9 cellular contexts compared by ENCODE assay signal in the genomic region with DNA sequence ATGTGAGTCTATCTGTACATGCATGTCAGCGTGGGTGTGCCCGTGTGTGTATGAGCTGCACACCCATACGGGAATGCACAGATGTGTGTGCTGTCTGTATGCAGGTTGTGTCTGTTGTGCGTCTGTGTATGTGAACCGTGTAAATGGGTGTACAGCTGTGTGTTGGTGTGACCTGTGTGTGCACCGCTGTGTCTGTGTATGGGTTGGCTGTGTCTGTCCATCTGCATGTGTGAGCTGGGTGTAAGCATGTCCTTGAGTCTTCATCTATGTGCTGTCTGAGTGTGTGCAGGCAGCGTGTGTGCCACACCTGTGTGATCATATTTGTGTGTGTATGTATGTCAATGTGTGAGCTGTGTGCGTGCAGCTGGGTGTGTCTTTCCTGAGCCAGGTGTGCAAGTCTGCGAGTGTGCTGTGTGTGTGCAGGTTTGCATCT. TPM values are rescaled to one million over a fixed set of nuclear protein-coding genes. Genes with fewer than 3 reads are reported as not detected.
A peak's percentile ranks its signal among the peaks of the same experiment; 100 is the strongest.
DNase-seq lines count a peak whose midpoint lies in the region; ATAC-seq, FAIRE-seq and TF ChIP-seq lines count a peak whose summit lies in the region.
"Had no signal": no experiment of that assay in that cellular context is flagged by ENCODE, and none has a peak within 500 bp of the region (broad histone marks: within the 10 kb centered on the region; RNA-seq: fewer than 3 reads in every experiment).

No MANE protein-coding gene starts in this region.

- H3K27ac Mint-ChIP-seq in activated naive CD4-positive, alpha-beta T cell treated with anti-CD3 and anti-CD28 coated beads for 36 hours = no peak overlapping the region

- H3K4me3 Mint-ChIP-seq in activated naive CD4-positive, alpha-beta T cell treated with anti-CD3 and anti-CD28 coated beads for 36 hours = peak overlapping the region; percentile 4

- H3K9ac ChIP-seq in mesenchymal stem cell (ENCODE audit: low read length) = no peak overlapping the region

- TF ChIP-seq CTCF in bronchial epithelial cell (IDR thresholded peaks at IDR 0.05; ENCODE audit: insufficient read depth, low read length, severe bottlenecking) = no peak

- H3K4me2 ChIP-seq in mesenchymal stem cell (ENCODE audit: low read length, poor library complexity, severe bottlenecking) = peak overlapping the region; percentile 60

- no peak overlapping the region for H2BK15ac ChIP-seq in mesenchymal stem cell (ENCODE audit: low read depth, poor library complexity, severe bottlenecking)

- peak overlapping the region in 1 of 2 experiments; percentile 20 for H3K23ac ChIP-seq in mesenchymal stem cell (ENCODE audit: low read length in 2 of 2)

- no peaks in the 10 kb centered on the region for H3K9me3 ChIP-seq in mesenchymal stem cell (ENCODE audit: control insufficient read depth, low read length)
- no peaks in the 10 kb centered on the region for H3K9me3 ChIP-seq in thymus (ENCODE audit: control insufficient read depth)

- intact Hi-C loops in activated naive CD4-positive, alpha-beta T cell treated with anti-CD3 and anti-CD28 coated beads for 36 hours (cut with micrococcal nuclease) = no loop called here

- H4K91ac ChIP-seq in mesenchymal stem cell (ENCODE audit: low read length) = peak overlapping the region; percentile 81

- 89% methylated on average over 8 of the region's 9 CpGs for WGBS in mesenchymal stem cell
- 78% methylated on average over 9 of the region's 9 CpGs for WGBS in thymus

- H3K27me3 Mint-ChIP-seq in activated naive CD4-positive, alpha-beta T cell treated with anti-CD3 and anti-CD28 coated beads for 36 hours (ENCODE audit: low read depth) = peaks cover 46% of the 10 kb centered on the region

- H3K4me3 ChIP-seq in bronchial epithelial cell (ENCODE audit: low read depth, low read length) (peak overlapping the region; percentile 93), mesenchymal stem cell (ENCODE audit: insufficient read depth in 1 of 2, low read depth in 1 of 2, low read length in 2 of 2) (peak overlapping the region; percentile 31 to 63), thymus (ENCODE audit: low read length) (peak overlapping the region; percentile 73)

- H3K4ac ChIP-seq in mesenchymal stem cell (ENCODE audit: low read depth in 1 of 2, low read length in 2 of 2) = peak overlapping the region in 1 of 2 experiments; percentile 3

- peak overlapping the region in 1 of 2 experiments; percentile 45 for H2BK12ac ChIP-seq in mesenchymal stem cell (ENCODE audit: low read length in 2 of 2)

- no peak for TF ChIP-seq POLR2A in GM12892 (IDR thresholded peaks at IDR 0.05; ENCODE audit: low read depth, low read length)

- H3K4me1 ChIP-seq in mesenchymal stem cell (ENCODE audit: control insufficient read depth, insufficient read depth, low read depth, low read length) (peaks cover 32% of the 10 kb centered on the region), thymus (ENCODE audit: control insufficient read depth, insufficient read depth, low read length) (peaks cover 23% of the 10 kb centered on the region)

- DNase-seq in activated naive CD4-positive, alpha-beta T cell treated with anti-CD3 and anti-CD28 coated beads for 36 hours = no peak
- no peak for DNase-seq in activated naive CD4-positive, alpha-beta T cell treated with Interleukin-2 at 50 U/mL for 16 hours
- DNase-seq in bronchial epithelial cell (ENCODE audit: low read depth) (no peak), mesenchymal stem cell (no peak), NCI-H524 treated with DMSO at 0.1 percent for 48 hours (lab: John Stamatoyannopoulos, UW) (no peak), GM12892 (ENCODE audit: insufficient read length) (no peak)

- FAIRE-seq in bronchial epithelial cell (lab: Jason Lieb, UNC) = peak; percentile 97
- no peak for FAIRE-seq in GM12892 (lab: Jason Lieb, UNC)

- peak overlapping the region in 1 of 2 experiments; percentile 37 for H3K14ac ChIP-seq in mesenchymal stem cell (ENCODE audit: low read length in 2 of 2)

- ATAC-seq in GM21423 (IDR thresholded peaks at IDR 0.05; ENCODE audit: unreplicated experiment) = no peak

- no peak overlapping the region for H2BK120ac ChIP-seq in mesenchymal stem cell (ENCODE audit: low read depth, low read length)

- H3K27ac ChIP-seq in mesenchymal stem cell (ENCODE audit: low read length, poor library complexity, severe bottlenecking) (no peak overlapping the region), thymus (ENCODE audit: low read depth) (peak overlapping the region; percentile 19)

- peak overlapping the region; percentile 52 for H4K8ac ChIP-seq in mesenchymal stem cell (ENCODE audit: low read length)

- H3K18ac ChIP-seq in mesenchymal stem cell (ENCODE audit: low read depth in 1 of 2, low read length in 2 of 2) = peak overlapping the region; percentile 29 to 40

- peaks cover 16% of the 10 kb centered on the region for H3K4me1 Mint-ChIP-seq in activated naive CD4-positive, alpha-beta T cell treated with anti-CD3 and anti-CD28 coated beads for 36 hours (ENCODE audit: low read depth)

- CTCF ChIA-PET in activated naive CD4-positive, alpha-beta T cell treated with anti-CD3 and anti-CD28 coated beads for 36 hours (lab: Charles Lee) = interaction anchor here (0.8 kb wide), 1 partner anchor 51 kb away, joined by 4 read pairs; no protein-coding TSS in a partner anchor

- H2AK5ac ChIP-seq in mesenchymal stem cell (ENCODE audit: low read length, severe bottlenecking) = no peak overlapping the region

- H2AFZ ChIP-seq in mesenchymal stem cell (ENCODE audit: low read depth, low read length) = no peak overlapping the region

- H3K27me3 ChIP-seq in bronchial epithelial cell (ENCODE audit: control insufficient read depth, insufficient read depth, low read length) (no peaks in the 10 kb centered on the region), mesenchymal stem cell (ENCODE audit: control insufficient read depth in 1 of 2, insufficient read depth in 1 of 2, low read length in 2 of 2) (peaks cover 3 to 34% of the 10 kb centered on the region in 2 experiments), thymus (ENCODE audit: control insufficient read depth, insufficient read depth) (no peaks in the 10 kb centered on the region)

- no peaks in the 10 kb centered on the region for H3K79me1 ChIP-seq in mesenchymal stem cell (replicated peaks; ENCODE audit: low read length, poor library complexity, severe bottlenecking)

- peaks cover 17% of the 10 kb centered on the region for H3K36me3 ChIP-seq in bronchial epithelial cell (ENCODE audit: control insufficient read depth, insufficient read depth, low read length)
- peaks cover 0 to 8% of the 10 kb centered on the region in 2 experiments for H3K36me3 ChIP-seq in mesenchymal stem cell (ENCODE audit: control insufficient read depth in 1 of 2, insufficient read depth in 2 of 2, low read depth in 1 of 2, low read length in 2 of 2)
- peaks cover 7% of the 10 kb centered on the region for H3K36me3 ChIP-seq in thymus (ENCODE audit: control insufficient read depth, insufficient read depth)

- no peaks in the 10 kb centered on the region for H3K36me3 Mint-ChIP-seq in activated naive CD4-positive, alpha-beta T cell treated with anti-CD3 and anti-CD28 coated beads for 36 hours (ENCODE audit: low read depth)

- H2BK5ac ChIP-seq in mesenchymal stem cell (ENCODE audit: low read depth, low read length, poor library complexity, severe bottlenecking) = no peak overlapping the region

- H3K9me3 Mint-ChIP-seq in activated naive CD4-positive, alpha-beta T cell treated with anti-CD3 and anti-CD28 coated beads for 36 hours = no peaks in the 10 kb centered on the region

RNA-seq across cellular contexts. Expression of a gene that starts 1.6 kb away (rescaled TPM):
- total RNA-seq in activated naive CD4-positive, alpha-beta T cell treated with anti-CD3 and anti-CD28 coated beads for 36 hours = not detected
- 53.2 and 140 TPM in 2 replicates for total RNA-seq in bronchial epithelial cell
- polyA plus RNA-seq in mesenchymal stem cell (2013, experiment 1 of 2) = 30.2 TPM
- polyA plus RNA-seq in mesenchymal stem cell (2013, experiment 2 of 2) = 28.8 TPM
- 11.3 TPM for polyA plus RNA-seq in thymus
- polyA plus RNA-seq in GM12892 (2012; ENCODE audit: missing spikeins) = not detected

RNA-seq across cellular contexts. Expression of a gene that starts 33.0 kb away (rescaled TPM):
- total RNA-seq in activated naive CD4-positive, alpha-beta T cell treated with anti-CD3 and anti-CD28 coated beads for 36 hours = not detected
- total RNA-seq in bronchial epithelial cell = 0.53 and 1.2 TPM in 2 replicates
- polyA plus RNA-seq in mesenchymal stem cell (2013, experiment 1 of 2) = 0.01 TPM
- polyA plus RNA-seq in mesenchymal stem cell (2013, experiment 2 of 2) = not detected
- 4.8 TPM for polyA plus RNA-seq in thymus
- not detected for polyA plus RNA-seq in GM12892 (2012; ENCODE audit: missing spikeins)
- total RNA-seq: LHCN-M2 had no signal

Comparison
In these comparisons a context has a peak if more than half of its experiments do, and no peak if none do; other contexts are left out.
1. RNA of a gene that starts 1.6 kb away (total RNA-seq): 53.2 to 140 TPM in bronchial epithelial cell; not detected in activated naive CD4-positive, alpha-beta T cell treated with anti-CD3 and anti-CD28 coated beads for 36 hours; every median in the first group is over 10 times any median in the second.
2. Peak in every context shown above with its lines, with median percentiles within 50 percentile points of each other: H3K4me3 ChIP-seq.